9 cellular contexts compared by ENCODE assay signal in the genomic region with DNA sequence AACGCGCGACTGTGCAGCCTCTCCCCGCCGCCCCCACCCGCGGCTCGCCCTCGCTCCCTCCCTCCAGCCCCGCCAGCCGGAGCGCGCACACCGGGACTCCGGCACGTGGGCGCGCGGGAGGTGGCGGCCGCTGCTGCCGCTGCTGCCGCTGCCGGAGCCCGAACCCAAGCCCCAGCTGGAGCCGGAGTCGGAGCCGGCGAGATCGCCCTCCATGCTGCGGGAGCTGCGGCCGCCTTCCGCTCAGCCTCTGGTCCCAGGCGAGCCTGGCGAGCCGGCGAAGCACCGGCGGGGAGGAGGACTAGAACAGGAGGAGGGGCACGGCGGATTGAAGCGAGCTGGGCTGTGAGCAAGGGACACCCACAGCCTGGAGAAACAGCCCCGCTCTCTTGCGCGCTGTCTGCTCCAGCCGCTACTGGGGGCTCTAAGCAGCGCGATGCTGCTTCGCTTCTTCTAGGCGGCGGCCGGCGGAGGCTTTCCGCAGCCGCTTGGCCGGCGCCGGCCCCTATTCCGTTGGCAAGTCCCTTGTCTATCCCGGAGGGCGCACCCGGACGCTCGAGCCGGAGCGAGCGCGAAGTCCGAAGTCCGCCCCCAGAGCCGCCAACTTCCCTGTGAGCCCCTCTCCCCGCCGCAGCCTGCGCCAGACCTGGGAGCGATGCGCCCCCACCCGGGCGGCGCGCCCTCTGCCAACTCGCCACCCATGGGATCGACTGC.
DNase-seq lines count a peak whose midpoint lies in the region; TF ChIP-seq lines count a peak whose summit lies in the region.
"Had no signal": no experiment of that assay in that cellular context is flagged by ENCODE, and none has a peak within 500 bp of the region (broad histone marks: within the 10 kb centered on the region; RNA-seq: fewer than 3 reads in every experiment).

No MANE protein-coding gene starts in this region.

- no peak overlapping the region for H3K9ac ChIP-seq in smooth muscle cell (ENCODE audit: low read depth)

- TF ChIP-seq CTCF in choroid plexus epithelial cell (conservative IDR thresholded peaks at IDR 0.05; ENCODE audit: low read depth, low read length) (no peak), kidney epithelial cell (IDR thresholded peaks at IDR 0.05; ENCODE audit: insufficient read depth, low read length, poor library complexity, severe bottlenecking) (no peak), smooth muscle cell (IDR thresholded peaks at IDR 0.05; ENCODE audit: borderline replicate concordance, insufficient read depth, poor library complexity, severe bottlenecking) (no peak)

- H3K36me3 ChIP-seq in kidney epithelial cell (ENCODE audit: control insufficient read depth, insufficient read depth, low read length) (no peaks in the 10 kb centered on the region), smooth muscle cell (ENCODE audit: low read depth) (no peaks in the 10 kb centered on the region)

- 2% methylated on average over 51 of the region's 83 CpGs for WGBS in smooth muscle cell (ENCODE audit: low lambda C conversion rate)

- H2AFZ ChIP-seq in smooth muscle cell (ENCODE audit: low read depth) = peak overlapping the region; percentile 24

- H3K4me3 ChIP-seq in choroid plexus epithelial cell (ENCODE audit: low read depth, low read length) (no peak overlapping the region), kidney epithelial cell (ENCODE audit: low read depth, low read length) (peak overlapping the region; percentile 32), smooth muscle cell (peak overlapping the region; percentile 63)

- H3K4me2 ChIP-seq in smooth muscle cell = peak overlapping the region; percentile 94

- H3K9me3 ChIP-seq in smooth muscle cell (replicated peaks; ENCODE audit: low read depth) = no peaks in the 10 kb centered on the region

- H3K27me3 ChIP-seq in kidney epithelial cell (ENCODE audit: control insufficient read depth, insufficient read depth, low read length) (peaks cover 45% of the 10 kb centered on the region), smooth muscle cell (ENCODE audit: low read depth) (peaks cover 100% of the 10 kb centered on the region)

- H3K27ac ChIP-seq in smooth muscle cell (ENCODE audit: low read depth) = no peak overlapping the region

- DNase-seq in activated gamma-delta T cell (lab: John Stamatoyannopoulos, UW) (peak; percentile 13), activated gamma-delta T cell treated with Interleukin-2 at 50 U/mL for 16 hours (no peak), choroid plexus epithelial cell (ENCODE audit: low read depth) (peak; percentile 16), kidney epithelial cell (ENCODE audit: low read depth) (no peak), smooth muscle cell (lab: John Stamatoyannopoulos, UW; ENCODE audit: unreplicated experiment) (peak; percentile 2), SKM-1 treated with dmso at 0.1 percent for 144 hours (lab: John Stamatoyannopoulos, UW; ENCODE audit: unreplicated experiment) (no peak)
- DNase-seq in activated naive CD4-positive, alpha-beta T cell (lab: John Stamatoyannopoulos, UW) = no peak
- DNase-seq in stimulated activated naive CD4-positive, alpha-beta T cell (lab: John Stamatoyannopoulos, UW) = no peak
- DNase-seq: CD4-positive, CD25-positive, alpha-beta regulatory T cell had no signal

- no peaks in the 10 kb centered on the region for H4K20me1 ChIP-seq in smooth muscle cell (ENCODE audit: low read depth)

- no peaks in the 10 kb centered on the region for H3K79me2 ChIP-seq in smooth muscle cell (ENCODE audit: low read depth)

- H3K4me1 ChIP-seq in smooth muscle cell (ENCODE audit: low read depth) = no peaks in the 10 kb centered on the region

- no peaks in the 10 kb centered on the region for H3F3A ChIP-seq in smooth muscle cell (ENCODE audit: low read depth)

Comparison
In these comparisons a context has a peak if more than half of its experiments do, and no peak if none do; other contexts are left out.
1. DNase-seq: peak in activated gamma-delta T cell (single experiment), choroid plexus epithelial cell (single experiment) and smooth muscle cell (single experiment); none in activated gamma-delta T cell treated with Interleukin-2 at 50 U/mL for 16 hours (single experiment), kidney epithelial cell (single experiment), activated naive CD4-positive, alpha-beta T cell (0 of 4), stimulated activated naive CD4-positive, alpha-beta T cell (0 of 6) and SKM-1 treated with dmso at 0.1 percent for 144 hours (single experiment).